In the genomic region with DNA sequence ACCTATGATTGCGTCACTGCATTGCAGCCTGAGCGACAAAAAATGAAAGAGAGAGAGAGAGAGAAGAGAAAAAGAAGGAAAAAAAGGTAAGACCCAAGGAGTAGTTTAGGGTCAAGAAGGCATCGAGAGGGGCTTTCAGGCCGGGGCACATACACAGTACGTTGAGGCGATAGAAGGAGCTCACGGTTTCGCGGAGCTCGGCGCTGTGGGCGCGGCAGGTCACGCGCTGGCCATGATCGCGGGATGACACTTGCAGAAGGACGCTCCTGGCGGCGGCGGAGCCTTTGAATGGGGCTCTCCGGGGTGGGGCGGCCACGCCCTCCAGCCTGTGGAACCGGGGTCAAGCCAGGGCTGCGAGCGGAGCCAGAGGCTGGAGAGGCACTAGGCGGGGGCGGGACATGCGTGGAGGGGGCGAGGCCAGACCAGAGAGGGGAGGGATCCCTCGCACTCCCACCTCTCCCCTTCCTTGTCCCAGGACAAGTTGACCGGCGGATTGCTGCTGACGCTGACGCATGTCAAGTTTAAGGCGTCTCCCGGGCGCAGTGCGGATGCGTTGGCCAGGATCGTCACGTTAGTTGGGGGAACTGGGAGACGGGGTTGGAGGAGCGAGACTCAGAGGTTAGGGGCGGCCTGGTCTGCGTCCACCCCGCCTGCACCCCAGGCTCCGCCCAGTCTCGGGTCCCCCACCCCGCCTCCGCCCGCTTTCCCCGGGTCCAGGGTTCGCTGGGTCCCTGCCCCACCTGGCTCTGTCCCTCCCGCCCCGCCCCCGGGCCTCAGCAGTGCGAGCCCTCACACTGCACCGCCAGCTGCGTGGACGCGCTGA, we compare ENCODE assay signal across 6 cellular contexts. TPM values are rescaled to one million over a fixed set of nuclear protein-coding genes. Genes with fewer than 3 reads are reported as not detected.
DNase-seq lines count a peak whose midpoint lies in the region; ATAC-seq and TF ChIP-seq lines count a peak whose summit lies in the region.

No MANE protein-coding gene starts in this region.

- no TSS peak for BruUV-seq in Panc1 (replicated peaks; lab: Mats Ljungman, UMichigan)

- CTCF ChIA-PET in Panc1 (lab: Charles Lee) = interaction anchor here (0.6 kb wide), 1 partner anchor 26 kb away, joined by 10 read pairs; no protein-coding TSS in a partner anchor
- CTCF ChIA-PET in GM10248 (lab: Yijun Ruan, JAX) = no interaction called here

- intact Hi-C loops in Panc1 (cut with micrococcal nuclease; ENCODE audit: unreplicated experiment) = no loop called here

- H3K9me3 ChIP-seq in Panc1 (ENCODE audit: control insufficient read depth, insufficient read depth, low read depth, low read length) (no peaks in the 10 kb centered on the region), iPS-15b (ENCODE audit: control insufficient read depth, insufficient read depth, low read length) (no peaks in the 10 kb centered on the region)

- H3K27ac ChIP-seq in Panc1 (ENCODE audit: low read length) = no peak overlapping the region

- H3K4me3 ChIP-seq in Panc1 (ENCODE audit: low read depth in 2 of 2, low read length in 2 of 2) (peak overlapping the region; percentile 46 to 62), iPS-15b (ENCODE audit: low read depth, low read length) (peak overlapping the region; percentile 65)

- DNase-seq in AG08395 (ENCODE audit: low spot score) (peak; percentile 17), Panc1 (ENCODE audit: low read depth, low spot score) (no peak), NCI-H128 (lab: John Stamatoyannopoulos, UW; ENCODE audit: unreplicated experiment) (no peak), GM10248 (ENCODE audit: extremely low spot score) (no peak)

- H3K36me3 ChIP-seq in Panc1 (ENCODE audit: control insufficient read depth, insufficient read depth, low read length) (no peaks in the 10 kb centered on the region), iPS-15b (ENCODE audit: control insufficient read depth, insufficient read depth, low read length) (no peaks in the 10 kb centered on the region)

- ATAC-seq in Panc1 = peak; percentile 84
- no peak for ATAC-seq in HG03045 (IDR thresholded peaks at IDR 0.05; ENCODE audit: unreplicated experiment)

- no peak for TF ChIP-seq CTCF in Panc1 (IDR thresholded peaks at IDR 0.05)
- no peak for TF ChIP-seq CTCF in GM10248 (IDR thresholded peaks at IDR 0.05; ENCODE audit: control extremely low read depth, extremely low read depth, low read depth, missing control alignments)

- POLR2A ChIA-PET in Panc1 (lab: Charles Lee) = interaction anchor here (0.5 kb wide), 1 partner anchor 25 kb away, joined by 10 read pairs; no protein-coding TSS in a partner anchor
- POLR2A ChIA-PET in GM10248 (lab: Yijun Ruan, JAX) = no interaction called here

- in situ Hi-C loops in Panc1 (cut with HindIII; ENCODE audit: low pct_unique_long_range_greater_than_20kb, low sequenced_read_pairs) = no loop called here

- no peak overlapping the region for H3K9ac ChIP-seq in iPS-15b (ENCODE audit: low read depth, low read length)

- H3K4me1 ChIP-seq in Panc1 (ENCODE audit: control insufficient read depth, insufficient read depth, low read length) = peaks cover 11% of the 10 kb centered on the region
- H3K4me1 ChIP-seq in iPS-15b (ENCODE audit: control insufficient read depth, insufficient read depth, low read length) = no peaks in the 10 kb centered on the region

- H3K27me3 ChIP-seq in Panc1 (ENCODE audit: control insufficient read depth, insufficient read depth, low read length) = no peaks in the 10 kb centered on the region
- H3K27me3 ChIP-seq in iPS-15b (ENCODE audit: control insufficient read depth, insufficient read depth, low read length) = peaks cover 56% of the 10 kb centered on the region

RNA-seq across cellular contexts. Expression of gene NPHS1, which starts 6.9 kb away (rescaled TPM):
- 0.67 TPM for total RNA-seq in Panc1 (2021; ENCODE audit: unreplicated experiment)
- 1.2 TPM for polyA plus RNA-seq in Panc1 (2012; ENCODE audit: insufficient read length)

RNA-seq across cellular contexts. Expression of gene KIRREL2, which starts 11.3 kb away (rescaled TPM):
- total RNA-seq in Panc1 (2021; ENCODE audit: unreplicated experiment) = 5.0 TPM
- 6.5 TPM for polyA plus RNA-seq in Panc1 (2012; ENCODE audit: insufficient read length)

RNA-seq across cellular contexts. Expression of gene APLP1, which starts 22.9 kb away (rescaled TPM):
- 74.6 TPM for total RNA-seq in Panc1 (2021; ENCODE audit: unreplicated experiment)
- polyA plus RNA-seq in Panc1 (2012; ENCODE audit: insufficient read length) = 122 TPM

RNA-seq across cellular contexts. Expression of gene PRODH2, which starts 32.8 kb away (rescaled TPM):
- total RNA-seq in Panc1 (2021; ENCODE audit: unreplicated experiment) = not detected
- not detected for polyA plus RNA-seq in Panc1 (2012; ENCODE audit: insufficient read length)

RNA-seq across cellular contexts. Expression of gene NFKBID, which starts 54.9 kb away (rescaled TPM):
- 20.5 TPM for total RNA-seq in Panc1 (2021; ENCODE audit: unreplicated experiment)
- 13.0 TPM for polyA plus RNA-seq in Panc1 (2012; ENCODE audit: insufficient read length)
